In genomic region chr3:133769536-133769935, GRCh38 we compare ENCODE assay signal across 33 cellular contexts. TPM values are rescaled to one million over a fixed set of nuclear protein-coding genes. Genes with fewer than 3 reads are reported as not detected.
DNase-seq lines count a peak whose midpoint lies in the region; ATAC-seq, FAIRE-seq and TF ChIP-seq lines count a peak whose summit lies in the region.
"Had no signal": no experiment of that assay in that cellular context is flagged by ENCODE, and none has a peak within 500 bp of the region (broad histone marks: within the 10 kb centered on the region; RNA-seq: fewer than 3 reads in every experiment).

No MANE protein-coding gene starts in this region.

- POLR2A ChIA-PET in HepG2 (lab: Yijun Ruan, JAX): interaction anchor here (0.7 to 1.6 kb wide), 2 partner anchors 24 to 27 kb away, joined by 3 to 4 read pairs; partner anchors contain the start of gene TF

- H3K9me3 ChIP-seq in HepG2 (ENCODE audit: low read length) (no peaks in the 10 kb centered on the region), liver (ENCODE audit: control insufficient read depth in 4 of 4, low read length in 3 of 4) (no peaks in the 10 kb centered on the region), Karpas-422 (ENCODE audit: low read length) (no peaks in the 10 kb centered on the region)
- H3K9me3 ChIP-seq: A549; BE2C; BLaER1; BLaER1 treated with 17β-estradiol and CSF1 and Interleukin-3, amounts not matched to agents 10 nM and 100 nM; Caco-2 had no signal

- H3K4me1 ChIP-seq in HepG2 (ENCODE audit: insufficient read depth, low read length) (peaks cover 68% of the 10 kb centered on the region), liver (ENCODE audit: control insufficient read depth in 4 of 4, insufficient read depth in 4 of 4, low read length in 3 of 4) (peaks cover 0 to 7% (median 0%) of the 10 kb centered on the region in 4 donors), Karpas-422 (ENCODE audit: low read length) (no peaks in the 10 kb centered on the region)
- H3K4me1 ChIP-seq: A549, BE2C, BLaER1, Caco-2 had no signal

- H3K79me2 ChIP-seq in HepG2 (ENCODE audit: insufficient read depth, low read length) (no peaks in the 10 kb centered on the region), Karpas-422 (ENCODE audit: low read length) (no peaks in the 10 kb centered on the region)

- no peak overlapping the region for H3K4me3 ChIP-seq in HepG2 (replicated peaks in 1 of 3; ENCODE audit: insufficient read depth in 1 of 3, low read depth in 2 of 3, low read length in 3 of 3)
- no peak overlapping the region for H3K4me3 ChIP-seq in liver (ENCODE audit: low read depth in 1 of 3, low read length in 3 of 3)
- H3K4me3 ChIP-seq in Karpas-422 (ENCODE audit: low read length): no peak overlapping the region
- H3K4me3 ChIP-seq: A549; BLaER1; BLaER1 treated with 17β-estradiol and CSF1 and Interleukin-3, amounts not matched to agents 10 nM and 100 nM had no signal

- H4K20me1 ChIP-seq in HepG2 (ENCODE audit: insufficient read depth, low read length): peaks cover 62% of the 10 kb centered on the region
- no peaks in the 10 kb centered on the region for H4K20me1 ChIP-seq in Karpas-422 (ENCODE audit: insufficient read depth, low read depth, low read length)
- H4K20me1 ChIP-seq: BLaER1; BLaER1 treated with 17β-estradiol and CSF1 and Interleukin-3, amounts not matched to agents 10 nM and 100 nM had no signal

- TF ChIP-seq EP300 in HepG2 (IDR thresholded peaks at IDR 0.05; ENCODE audit: low read depth in 2 of 2, low read length in 2 of 2): no peak
- no peak for TF ChIP-seq EP300 in HepG2 (CRISPR knock-in tag; IDR thresholded peaks at IDR 0.05; ENCODE audit: borderline replicate concordance)

- H3K4me2 ChIP-seq in HepG2 (ENCODE audit: low read depth, low read length) (no peak overlapping the region), Karpas-422 (ENCODE audit: low read depth, low read length, poor library complexity, severe bottlenecking) (no peak overlapping the region)
- H3K4me2 ChIP-seq: A549; BLaER1; BLaER1 treated with 17β-estradiol and CSF1 and Interleukin-3, amounts not matched to agents 10 nM and 100 nM had no signal

- 81% methylated on average over 3 of the region's 3 CpGs for WGBS in HepG2 (ENCODE audit: low lambda C conversion rate)
- 43% methylated on average over 3 of the region's 3 CpGs for WGBS in liver

- CTCF ChIA-PET in HepG2 (lab: Yijun Ruan, JAX; ENCODE audit: low intra/inter-chr PET ratio, low total read pairs): no interaction called here

- DNase-seq in HepG2 (ENCODE audit: low spot score) (no peak), HPDE6-E6E7 (ENCODE audit: extremely low spot score) (no peak), Karpas-422 (no peak)
- DNase-seq: 8988T; ACHN; AML-193; BE2C; C1 segment of cervical spinal cord; Caco-2; Calu3; CD4-positive, alpha-beta memory T cell; CD4-positive, alpha-beta T cell; CD4-positive, CD25-positive, alpha-beta regulatory T cell; CD8-positive, alpha-beta memory T cell; CD8-positive, alpha-beta T cell; COR-L47; DMS 273 treated with DMSO at 0.1 percent for 48 hours; DMS153; DMS53; DMS79; DMS79 treated with DMSO at 0.1 percent for 48 hours; DND-41; EL had no signal

- H3K27me3 ChIP-seq in HepG2 (ENCODE audit: control insufficient read depth in 1 of 2, insufficient read depth in 2 of 2, low read length in 2 of 2): no peaks in the 10 kb centered on the region
- H3K27me3 ChIP-seq in liver (ENCODE audit: control insufficient read depth in 4 of 4, insufficient read depth in 4 of 4, low read length in 3 of 4): no peaks in the 10 kb centered on the region
- no peaks in the 10 kb centered on the region for H3K27me3 ChIP-seq in Karpas-422 (ENCODE audit: low read length)
- H3K27me3 ChIP-seq: BLaER1; BLaER1 treated with 17β-estradiol and CSF1 and Interleukin-3, amounts not matched to agents 10 nM and 100 nM had no signal

- TF ChIP-seq CTCF in HepG2 (CRISPR knock-in tag; IDR thresholded peaks at IDR 0.05): no peak
- TF ChIP-seq CTCF in liver (IDR thresholded peaks at IDR 0.05; ENCODE audit: low read depth, low read length, missing input control): no peak

- H3K36me3 ChIP-seq in HepG2 (replicated peaks in 1 of 2; ENCODE audit: control insufficient read depth in 1 of 2, insufficient read depth in 2 of 2, low read length in 2 of 2) (peaks cover 35 to 94% of the 10 kb centered on the region in 2 experiments), liver (ENCODE audit: control insufficient read depth in 4 of 4, insufficient read depth in 3 of 4, low read depth in 1 of 4, low read length in 3 of 4) (peaks cover 6 to 84% (median 76%) of the 10 kb centered on the region in 4 donors), Karpas-422 (ENCODE audit: insufficient read depth, low read length) (no peaks in the 10 kb centered on the region)
- H3K36me3 ChIP-seq: BE2C; BLaER1 treated with 17β-estradiol and CSF1 and Interleukin-3, amounts not matched to agents 10 nM and 100 nM had no signal

- TF ChIP-seq RAD21 in HepG2 (CRISPR knock-in tag; IDR thresholded peaks at IDR 0.05) (no peak), liver (IDR thresholded peaks at IDR 0.05) (no peak)

- FAIRE-seq in HepG2 (lab: Jason Lieb, UNC): no peak
- FAIRE-seq: A204.1, A549, D721Med had no signal

- no peak; a peak in 1 of 4 replicates for TF ChIP-seq POLR2A in HepG2 (IDR thresholded peaks at IDR 0.05; ENCODE audit: insufficient read depth in 1 of 2, low read depth in 2 of 2, low read length in 2 of 2)

- H2AFZ ChIP-seq in HepG2 (ENCODE audit: low read length) (no peak overlapping the region), Karpas-422 (ENCODE audit: low read length) (no peak overlapping the region)

- no peaks in the 10 kb centered on the region for H3K9me2 ChIP-seq in Karpas-422 (replicated peaks; ENCODE audit: insufficient read depth, low read length)

- H3K27ac ChIP-seq in HepG2 (ENCODE audit: extremely low read length, insufficient read depth, low read length) (no peak overlapping the region), liver (ENCODE audit: low read depth in 1 of 2, low read length in 2 of 2) (no peak overlapping the region), Karpas-422 (ENCODE audit: low read length) (no peak overlapping the region)
- H3K27ac ChIP-seq: 22Rv1; A549; BLaER1; BLaER1 treated with 17β-estradiol and CSF1 and Interleukin-3, amounts not matched to agents 10 nM and 100 nM; C4-2B had no signal

- ATAC-seq in HepG2: no peak
- ATAC-seq: A549; CD8-positive, alpha-beta T cell had no signal

- no TSS peak for BruUV-seq in HepG2 (replicated peaks; lab: Mats Ljungman, UMichigan)

- in situ Hi-C loops in HepG2 (cut with HindIII; ENCODE audit: extremely low pct_ligation_motif_present, low pct_unique_long_range_greater_than_20kb): no loop called here

- intact Hi-C loops in HepG2 (cut with micrococcal nuclease; ENCODE audit: unreplicated experiment): no loop called here

- H3K9ac ChIP-seq in HepG2 (ENCODE audit: insufficient read depth, low read depth, low read length): no peak overlapping the region
- H3K9ac ChIP-seq in liver (ENCODE audit: low read depth in 1 of 2, low read length in 2 of 2): no peak overlapping the region
- no peak overlapping the region for H3K9ac ChIP-seq in Karpas-422 (ENCODE audit: low read length)
- H3K9ac ChIP-seq: BLaER1; BLaER1 treated with 17β-estradiol and CSF1 and Interleukin-3, amounts not matched to agents 10 nM and 100 nM had no signal

RNA-seq across cellular contexts. Expression of gene TF, which starts 23.3 kb away (rescaled TPM):
- total RNA-seq in HepG2 (2016; rRNA removed; fragmentation: Illumina TruSeq; extraction: Trizol) (4,983 and 10,074 TPM in 2 replicates), liver (1,000 to 10,000 TPM; 5,845 to 6,687 TPM)
- total RNA-seq in HepG2 (2016; cell fraction: cytosol; rRNA removed; fragmentation: Illumina TruSeq; extraction: Trizol; ENCODE audit: low read depth): 443 and 484 TPM in 2 replicates
- 4,851 and 10,104 TPM in 2 replicates for total RNA-seq in HepG2 (2016; cell fraction: insoluble cytoplasmic fraction; rRNA removed; fragmentation: Illumina TruSeq; extraction: Trizol)
- total RNA-seq in HepG2 (2016; cell fraction: membrane; rRNA removed; fragmentation: Illumina TruSeq; extraction: Trizol): 957 and 1,048 TPM in 2 replicates
- total RNA-seq in HepG2 (2016; cell fraction: nucleus; rRNA removed; fragmentation: Illumina TruSeq; extraction: Trizol): 7,106 and 8,454 TPM in 2 replicates
- polyA plus RNA-seq in HepG2 (2011; rRNA removed) (11,821 and 17,414 TPM in 2 replicates), liver (1,000 to 10,000 TPM; 5,045 to 9,659 TPM)
- 11,091 and 16,564 TPM in 2 replicates for polyA plus RNA-seq in HepG2 (2011; cell fraction: cytosol; rRNA removed)
- 7,213 and 10,181 TPM in 2 replicates for polyA plus RNA-seq in HepG2 (2011; cell fraction: nucleus; rRNA removed)
- polyA plus RNA-seq in HepG2 (2012): 17,461 and 22,113 TPM in 2 replicates
- 537 and 560 TPM in 2 replicates for polyA plus RNA-seq in HepG2 (2016; cell fraction: cytosol; fragmentation: Illumina TruSeq; extraction: Trizol; ENCODE audit: low read depth)
- 3,671 and 3,676 TPM in 2 replicates for polyA plus RNA-seq in HepG2 (2016; cell fraction: insoluble cytoplasmic fraction; fragmentation: Illumina TruSeq; extraction: Trizol; ENCODE audit: low read depth)
- polyA plus RNA-seq in HepG2 (2016; cell fraction: membrane; fragmentation: Illumina TruSeq; extraction: Trizol; ENCODE audit: low read depth): 614 and 667 TPM in 2 replicates
- 7,882 and 8,251 TPM in 2 replicates for polyA plus RNA-seq in HepG2 (2016; cell fraction: nucleus; fragmentation: Illumina TruSeq; extraction: Trizol; ENCODE audit: insufficient read depth, low read depth)
- polyA minus RNA-seq in HepG2 (2011; rRNA and poly(A)+ RNA removed; ENCODE audit: low replicate concordance): 3.7 and 10,022 TPM in 2 replicates
- 4,700 and 8,142 TPM in 2 replicates for polyA minus RNA-seq in HepG2 (2011; cell fraction: cytosol; rRNA and poly(A)+ RNA removed)
- polyA minus RNA-seq in HepG2 (2011; cell fraction: nucleus; rRNA and poly(A)+ RNA removed): 3,076 and 4,905 TPM in 2 replicates
- 0.36 and 1.6 TPM in 2 replicates for total RNA-seq in Karpas-422 (2014; rRNA removed; shearing (Covaris generic); ENCODE audit: low replicate concordance)
- total RNA-seq: Daoy had no signal
- polyA plus RNA-seq: CD14-positive monocyte; CD4-positive, alpha-beta memory T cell; CD4-positive, CD25-positive, alpha-beta regulatory T cell; CD8-positive, alpha-beta memory T cell had no signal

RNA-seq across cellular contexts. Expression of gene SRPRB, which starts 36.1 kb away (rescaled TPM):
- 60.7 and 111 TPM in 2 replicates for total RNA-seq in HepG2 (2016; rRNA removed; fragmentation: Illumina TruSeq; extraction: Trizol)
- 13.8 TPM in 2 replicates for total RNA-seq in HepG2 (2016; cell fraction: cytosol; rRNA removed; fragmentation: Illumina TruSeq; extraction: Trizol; ENCODE audit: low read depth)
- 69.0 and 109 TPM in 2 replicates for total RNA-seq in HepG2 (2016; cell fraction: insoluble cytoplasmic fraction; rRNA removed; fragmentation: Illumina TruSeq; extraction: Trizol)
- total RNA-seq in HepG2 (2016; cell fraction: membrane; rRNA removed; fragmentation: Illumina TruSeq; extraction: Trizol): 24.3 and 25.9 TPM in 2 replicates
- total RNA-seq in HepG2 (2016; cell fraction: nucleus; rRNA removed; fragmentation: Illumina TruSeq; extraction: Trizol): 90.1 and 90.9 TPM in 2 replicates
- 41.0 and 41.5 TPM in 2 replicates for polyA plus RNA-seq in HepG2 (2011; rRNA removed)
- 39.0 and 39.5 TPM in 2 replicates for polyA plus RNA-seq in HepG2 (2011; cell fraction: cytosol; rRNA removed)
- 22.7 and 31.2 TPM in 2 replicates for polyA plus RNA-seq in HepG2 (2011; cell fraction: nucleus; rRNA removed)
- polyA plus RNA-seq in HepG2 (2012): 41.6 and 50.2 TPM in 2 replicates
- polyA plus RNA-seq in HepG2 (2016; cell fraction: cytosol; fragmentation: Illumina TruSeq; extraction: Trizol; ENCODE audit: low read depth): 13.4 and 13.9 TPM in 2 replicates
- polyA plus RNA-seq in HepG2 (2016; cell fraction: insoluble cytoplasmic fraction; fragmentation: Illumina TruSeq; extraction: Trizol; ENCODE audit: low read depth): 53.6 and 54.8 TPM in 2 replicates
- 13.7 and 13.9 TPM in 2 replicates for polyA plus RNA-seq in HepG2 (2016; cell fraction: membrane; fragmentation: Illumina TruSeq; extraction: Trizol; ENCODE audit: low read depth)
- polyA plus RNA-seq in HepG2 (2016; cell fraction: nucleus; fragmentation: Illumina TruSeq; extraction: Trizol; ENCODE audit: insufficient read depth, low read depth): 105 and 106 TPM in 2 replicates
- polyA minus RNA-seq in HepG2 (2011; rRNA and poly(A)+ RNA removed; ENCODE audit: low replicate concordance): 50.3 and 91.3 TPM in 2 replicates
- polyA minus RNA-seq in HepG2 (2011; cell fraction: cytosol; rRNA and poly(A)+ RNA removed): 52.6 and 69.3 TPM in 2 replicates
- 42.2 and 44.8 TPM in 2 replicates for polyA minus RNA-seq in HepG2 (2011; cell fraction: nucleus; rRNA and poly(A)+ RNA removed)
- 10 to 100 TPM; 34.7 to 97.6 TPM for total RNA-seq in liver
- 10 to 100 TPM; 76.0 to 77.8 TPM for polyA plus RNA-seq in liver
- total RNA-seq in Karpas-422 (2014; rRNA removed; shearing (Covaris generic); ENCODE audit: low replicate concordance): 62.6 and 85.7 TPM in 2 replicates

Comparison
In these comparisons a context has a peak if more than half of its experiments do, and no peak if none do; other contexts are left out.
1. RNA of gene TF, which starts 23.3 kb away (total RNA-seq): 443 to 10,104 TPM in HepG2 and 5,845 to 6,687 TPM in liver; 0.36 to 1.6 TPM in Karpas-422; every median in the first group is over 100 times any median in the second.